In the genomic region with DNA sequence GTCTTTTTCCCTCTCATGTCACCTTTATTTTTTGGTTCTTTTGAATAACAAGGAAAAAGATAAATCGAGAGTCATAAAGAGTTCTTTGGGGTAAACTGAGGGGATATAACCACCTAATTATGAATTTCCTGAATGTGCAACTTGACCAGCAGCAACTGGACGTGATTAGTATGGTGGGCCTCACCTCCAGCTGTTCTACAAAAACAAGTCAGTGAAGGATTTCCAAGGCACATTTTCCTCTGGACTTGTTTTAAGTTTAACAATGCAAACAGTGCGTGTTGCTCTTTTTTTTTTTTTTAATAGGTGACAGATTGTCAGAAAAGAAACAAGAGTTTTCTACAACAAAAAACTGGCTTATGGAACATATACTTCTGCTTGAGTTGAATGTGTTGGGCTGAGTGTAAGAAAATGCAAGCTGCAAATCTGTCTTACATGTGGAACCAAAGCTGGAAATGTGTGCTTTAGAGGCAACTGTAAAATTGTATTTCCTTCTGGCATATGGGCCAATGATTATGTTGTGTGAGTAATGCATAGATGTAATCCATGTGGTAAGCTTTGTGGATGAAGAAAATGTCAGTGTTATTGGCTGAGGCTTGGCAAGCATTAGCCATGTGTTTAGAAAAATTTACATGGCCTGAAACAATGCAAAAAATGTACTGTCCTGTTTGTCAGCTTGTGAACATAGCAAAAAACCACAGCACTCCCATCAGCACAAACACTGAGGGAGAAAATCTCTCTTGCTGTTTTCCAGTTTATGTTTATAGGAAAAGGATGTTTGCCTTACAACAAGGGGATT, we compare ENCODE assay signal across 13 cellular contexts. TPM values are rescaled to one million over a fixed set of nuclear protein-coding genes. Genes with fewer than 3 reads are reported as not detected.
A peak's percentile ranks its signal among the peaks of the same experiment; 100 is the strongest.
DNase-seq lines count a peak whose midpoint lies in the region; FAIRE-seq and TF ChIP-seq lines count a peak whose summit lies in the region.
"Had no signal": no experiment of that assay in that cellular context is flagged by ENCODE, and none has a peak within 500 bp of the region (broad histone marks: within the 10 kb centered on the region; RNA-seq: fewer than 3 reads in every experiment).

No MANE protein-coding gene starts in this region.

- POLR2A ChIA-PET in H1 (lab: Charles Lee; ENCODE audit: partially characterized antibody): no interaction called here

- no peaks in the 10 kb centered on the region for H3K79me1 ChIP-seq in H1 (ENCODE audit: low read depth, low read length)

- intact Hi-C loops in ovary (cut with DNase I): loop anchor here in 1 of 4 donors (2.0 kb wide), 1 partner anchor 20 kb away; no protein-coding TSS in a partner anchor

- no peaks in the 10 kb centered on the region for H3K79me2 ChIP-seq in H1 (ENCODE audit: control insufficient read depth in 1 of 2, insufficient read depth in 2 of 2, low read length in 2 of 2)

- H2BK5ac ChIP-seq in H1 (ENCODE audit: low read depth, low read length): no peak overlapping the region

- no peak for TF ChIP-seq CTCF in H1 (IDR thresholded peaks at IDR 0.05; ENCODE audit: control extremely low read depth in 1 of 3, insufficient read depth in 1 of 3, low read depth in 1 of 3, low read length in 3 of 3)
- TF ChIP-seq CTCF in ovary (IDR thresholded peaks at IDR 0.05): no peak

- no peak overlapping the region for H2AK5ac ChIP-seq in H1 (ENCODE audit: low read depth, low read length)

- no peak overlapping the region for H3K4me3 ChIP-seq in H1 (ENCODE audit: extremely low read depth in 1 of 4, insufficient read depth in 2 of 4, low read depth in 3 of 4, low read length in 4 of 4)
- no peak overlapping the region for H3K4me3 ChIP-seq in ovary
- H3K4me3 ChIP-seq: Peyer's patch had no signal

- H3K36me3 ChIP-seq in H1 (ENCODE audit: control insufficient read depth in 2 of 4, insufficient read depth in 4 of 4, low read length in 3 of 4) (no peaks in the 10 kb centered on the region), ovary (no peaks in the 10 kb centered on the region)
- H3K36me3 ChIP-seq: Peyer's patch had no signal

- WGBS in H1 (ENCODE audit: extremely low coverage in 1 of 2, insufficient coverage in 1 of 2, insufficient read length in 1 of 2, insufficient replicate concordance in 2 of 2, low coverage in 1 of 2, low lambda C conversion rate in 2 of 2, missing lambda C conversion rate in 1 of 2), 2 experiments: 46% methylated on average over 3 of the region's 3 CpGs; no CpG with 5 or more reads in 1 of the 2 experiments
- 28 to 42% (median 37%) methylated on average over 3 of the region's 3 CpGs for WGBS in ovary, 3 donors

- no peak overlapping the region for H4K5ac ChIP-seq in H1 (ENCODE audit: insufficient read length, low read depth, low read length)

- H3K4me1 ChIP-seq in H1 (replicated peaks in 1 of 4; ENCODE audit: control insufficient read depth in 3 of 4, insufficient read depth in 4 of 4, low read length in 3 of 4): no peaks in the 10 kb centered on the region
- H3K4me1 ChIP-seq in ovary (ENCODE audit: insufficient read depth): no peaks in the 10 kb centered on the region
- H3K4me1 ChIP-seq: Peyer's patch had no signal

- H3K9ac ChIP-seq in H1 (replicated peaks in 1 of 4; ENCODE audit: extremely low read depth in 1 of 4, low read depth in 3 of 4, low read length in 3 of 4): no peak overlapping the region

- no peak for TF ChIP-seq EP300 in H1 (IDR thresholded peaks at IDR 0.05; ENCODE audit: borderline replicate concordance in 1 of 2, low read depth in 2 of 2, low read length in 2 of 2)
- TF ChIP-seq EP300 in ovary (IDR thresholded peaks at IDR 0.05): no peak

- TF ChIP-seq POLR2A in H1 (IDR thresholded peaks at IDR 0.05; ENCODE audit: control extremely low read depth in 1 of 2, low read depth in 2 of 2, low read length in 2 of 2): no peak
- no peak for TF ChIP-seq POLR2A in ovary (IDR thresholded peaks at IDR 0.05)

- CTCF ChIA-PET in H1 (lab: Charles Lee; ENCODE audit: partially characterized antibody): interaction anchor here (0.7 kb wide), 2 partner anchors 10 to 1021 kb away, joined by 3 read pairs; no protein-coding TSS in a partner anchor

- H2BK120ac ChIP-seq in H1 (replicated peaks; ENCODE audit: low read depth, low read length): no peak overlapping the region

- TF ChIP-seq RAD21 in H1 (IDR thresholded peaks at IDR 0.05 in 1 of 2, conservative IDR thresholded peaks at IDR 0.05 in 1 of 2; ENCODE audit: low read depth in 2 of 2, low read length in 2 of 2): no peak

- no peak overlapping the region for H3K4ac ChIP-seq in H1 (replicated peaks; ENCODE audit: insufficient read length, low read depth, low read length)

- FAIRE-seq in H1 (lab: Jason Lieb, UNC): no peak

- no peak overlapping the region for H3K23ac ChIP-seq in H1 (ENCODE audit: insufficient read length)

- H3K27me3 ChIP-seq in H1 (replicated peaks in 1 of 4; ENCODE audit: control insufficient read depth in 3 of 4, extremely low read depth in 1 of 4, insufficient read depth in 3 of 4, low read length in 3 of 4) (no peaks in the 10 kb centered on the region), ovary (no peaks in the 10 kb centered on the region)
- H3K27me3 ChIP-seq: Peyer's patch had no signal

- peak overlapping the region; percentile 15; the same call in 1 of the 2 replicates for H2AFZ ChIP-seq in H1 (ENCODE audit: low read length)

- H3K18ac ChIP-seq in H1 (ENCODE audit: extremely low read depth, low read length): no peak overlapping the region

- H4K20me1 ChIP-seq in H1 (replicated peaks in 1 of 2; ENCODE audit: control insufficient read depth in 1 of 2, insufficient read depth in 2 of 2, low read length in 2 of 2): no peaks in the 10 kb centered on the region

- no peak overlapping the region for H4K8ac ChIP-seq in H1 (ENCODE audit: extremely low read depth, insufficient read depth, low read length)

- no peak overlapping the region for H2BK15ac ChIP-seq in H1 (ENCODE audit: low read length)

- H2BK12ac ChIP-seq in H1 (ENCODE audit: low read depth, low read length): no peak overlapping the region

- no peak overlapping the region for H3K4me2 ChIP-seq in H1 (ENCODE audit: insufficient read depth in 1 of 2, low read depth in 2 of 2, low read length in 2 of 2)

- DNase-seq in Daoy (ENCODE audit: low read depth) (peak; percentile 55), MV-4-11 (lab: John Stamatoyannopoulos, UW) (peak; percentile 90), H1 (ENCODE audit: low read depth in 1 of 2, low spot score in 2 of 2) (no peak), myocyte (ENCODE audit: low read depth) (peak; percentile 32), SKM-1 treated with dmso at 0.1 percent for 144 hours (lab: John Stamatoyannopoulos, UW; ENCODE audit: unreplicated experiment) (no peak), NCI-H1105 (lab: John Stamatoyannopoulos, UW) (no peak), ovary (no peak), T-helper 9 cell (no peak)
- DNase-seq: amygdala; immature natural killer cell; naive thymus-derived CD8-positive, alpha-beta T cell; Peyer's patch; stimulated activated CD4-positive, alpha-beta T cell treated with anti-CD3 and anti-CD28 coated beads, Interleukin-15, amount 100 ng/mL, for 24 hours had no signal

- H3K9me3 ChIP-seq in H1 (ENCODE audit: insufficient read depth in 2 of 2, low read depth in 1 of 2, low read length in 1 of 2) (no peaks in the 10 kb centered on the region), ovary (no peaks in the 10 kb centered on the region)
- H3K9me3 ChIP-seq: Peyer's patch had no signal

- no peak overlapping the region for H3K14ac ChIP-seq in H1 (ENCODE audit: insufficient read length)

- H2BK20ac ChIP-seq in H1 (ENCODE audit: low read length): no peak overlapping the region

- no peak overlapping the region for H3K56ac ChIP-seq in H1 (replicated peaks; ENCODE audit: insufficient read length, low read depth, low read length)

- no peak overlapping the region for H4K91ac ChIP-seq in H1 (replicated peaks; ENCODE audit: insufficient read length, low read length)

- H3K23me2 ChIP-seq in H1 (ENCODE audit: low read depth, low read length): no peaks in the 10 kb centered on the region

- H3K27ac ChIP-seq in H1 (ENCODE audit: low read depth, low read length) (no peak overlapping the region), ovary (no peak overlapping the region)
- H3K27ac ChIP-seq: Peyer's patch had no signal

TF ChIP-seq in H1, 55 proteins besides CTCF, POLR2A, EP300 and RAD21 (continues in another document):
- TF ChIP-seq PHF8 (conservative IDR thresholded peaks at IDR 0.05; ENCODE audit: low read depth, low read length) (no peak), FOSL1 (IDR thresholded peaks at IDR 0.05; ENCODE audit: insufficient read depth, low read depth, low read length) (no peak), CHD1 (IDR thresholded peaks at IDR 0.05; ENCODE audit: low read depth, low read length) (no peak), POLR2AphosphoS5 (IDR thresholded peaks at IDR 0.05; ENCODE audit: low read depth, low read length) (no peak), SIRT6 (IDR thresholded peaks at IDR 0.05; ENCODE audit: low read length) (no peak), ASH2L (IDR thresholded peaks at IDR 0.05; ENCODE audit: low read length) (no peak), JUN (IDR thresholded peaks at IDR 0.05; ENCODE audit: low read depth, low read length) (no peak), CTBP2 (IDR thresholded peaks at IDR 0.05; ENCODE audit: borderline replicate concordance, insufficient read depth, insufficient read length, low read length) (no peak), SIN3A (conservative IDR thresholded peaks at IDR 0.05 in 1 of 2, IDR thresholded peaks at IDR 0.05 in 1 of 2; ENCODE audit: low read depth in 1 of 2, low read length in 2 of 2) (no peak), RBBP5 (IDR thresholded peaks at IDR 0.05; ENCODE audit: borderline replicate concordance, low read depth, low read length) (no peak), SRF (IDR thresholded peaks at IDR 0.05; ENCODE audit: low read depth, low read length) (no peak), KDM5A (IDR thresholded peaks at IDR 0.05; ENCODE audit: low read length) (no peak), RXRA (IDR thresholded peaks at IDR 0.05; ENCODE audit: insufficient read depth, low read depth, low read length) (no peak), SP2 (IDR thresholded peaks at IDR 0.05; ENCODE audit: low read length) (no peak)

RNA-seq across cellular contexts. Expression of a gene that starts 44.5 kb away (rescaled TPM):
- total RNA-seq in Daoy (2014; rRNA removed; shearing (Covaris generic)): 72.2 and 84.3 TPM in 2 replicates
- total RNA-seq in H1 (2021; fragmentation: NEBNext Ultra II Directional; extraction: Animal tissue kit (Norgen Biotek cat#: 25700)): 44.4 TPM in 2 replicates
- 14.1 and 15.7 TPM in 2 replicates for polyA plus RNA-seq in H1 (2011; rRNA removed)
- 6.1 TPM for polyA plus RNA-seq in H1 (2011; cell fraction: cytosol; rRNA removed)
- 29.6 TPM for polyA plus RNA-seq in H1 (2011; cell fraction: nucleus; rRNA removed)
- polyA plus RNA-seq in H1 (2012, experiment 1 of 2): 11.8 to 18.4 TPM (median 15.7 TPM) in 4 replicates
- polyA plus RNA-seq in H1 (2012, experiment 2 of 2): 1.2 TPM
- 21.2 TPM for polyA plus RNA-seq in H1 (2013, experiment 1 of 2)
- polyA plus RNA-seq in H1 (2013, experiment 2 of 2): 21.1 TPM
- polyA minus RNA-seq in H1 (2011; rRNA and poly(A)+ RNA removed): 74.8 and 76.1 TPM in 2 replicates
- polyA minus RNA-seq in H1 (2011; cell fraction: cytosol; rRNA and poly(A)+ RNA removed): 18.6 TPM
- polyA minus RNA-seq in H1 (2011; cell fraction: nucleus; rRNA and poly(A)+ RNA removed): 183 TPM
- 49.5 and 66.9 TPM in 2 replicates for total RNA-seq in myocyte
- polyA plus RNA-seq in myocyte (2012): 68.4 TPM
- 100 to 1,000 TPM in 5 of 7 donors, 10 to 100 TPM in 2; 93.2 to 198 (median 110) TPM for total RNA-seq in ovary
- 10 to 100 TPM; 22.1 to 75.2 TPM for polyA plus RNA-seq in ovary

Comparison
In these comparisons a context has a peak if more than half of its experiments do, and no peak if none do; other contexts are left out.
1. DNase-seq: peak in Daoy (single experiment), MV-4-11 (single experiment) and myocyte (single experiment); none in H1 (0 of 2), SKM-1 treated with dmso at 0.1 percent for 144 hours (single experiment), NCI-H1105 (single experiment), ovary (0 of 5) and T-helper 9 cell (single experiment).